Comparison of ENCODE assay signal across 21 cellular contexts in genomic region chr15:95202569-95203349, GRCh38.
DNase-seq lines count a peak whose midpoint lies in the region; ATAC-seq and TF ChIP-seq lines count a peak whose summit lies in the region.
"Had no signal": no experiment of that assay in that cellular context is flagged by ENCODE, and none has a peak within 500 bp of the region (broad histone marks: within the 10 kb centered on the region; RNA-seq: fewer than 3 reads in every experiment).

No MANE protein-coding gene starts in this region.

- no peaks in the 10 kb centered on the region for H3K4me1 ChIP-seq in right lobe of liver
- H3K4me1 ChIP-seq: suprapubic skin had no signal

- H3K9me3 ChIP-seq in right lobe of liver, result no peaks in the 10 kb centered on the region
- H3K9me3 ChIP-seq: ovary, suprapubic skin had no signal

- TF ChIP-seq POLR2A in right lobe of liver (IDR thresholded peaks at IDR 0.05), result no peak

- WGBS in right lobe of liver (ENCODE audit: insufficient coverage, low coverage, low lambda C conversion rate, missing lambda C conversion rate), result 68% methylated on average over 4 of the region's 6 CpGs

- H3K27me3 ChIP-seq in right lobe of liver, result no peaks in the 10 kb centered on the region
- H3K27me3 ChIP-seq: ovary, suprapubic skin had no signal

- no peaks in the 10 kb centered on the region for H3K36me3 ChIP-seq in right lobe of liver
- H3K36me3 ChIP-seq: ovary, suprapubic skin had no signal

- ATAC-seq in right lobe of liver (no peak), HG03521 (IDR thresholded peaks at IDR 0.05; ENCODE audit: unreplicated experiment) (no peak)
- ATAC-seq: HCT116, left cardiac atrium, natural killer cell, sciatic nerve, SK-N-SH treated with all-trans-retinoic acid at 6 μM for 48 hours had no signal

- TF ChIP-seq CTCF in HFF-Myc (IDR thresholded peaks at IDR 0.05; ENCODE audit: low read depth, low read length, missing control alignments) (no peak), fibroblast of pulmonary artery (IDR thresholded peaks at IDR 0.05; ENCODE audit: low read length, missing control alignments) (no peak), right lobe of liver (IDR thresholded peaks at IDR 0.05) (no peak)

- no peak overlapping the region for H3K4me3 ChIP-seq in HFF-Myc (replicated peaks; ENCODE audit: low read depth, low read length)
- H3K4me3 ChIP-seq in fibroblast of pulmonary artery (replicated peaks; ENCODE audit: low read depth, low read length), result no peak overlapping the region
- H3K4me3 ChIP-seq in right lobe of liver, result no peak overlapping the region
- H3K4me3 ChIP-seq: ovary, suprapubic skin had no signal

- DNase-seq in AG08396 (ENCODE audit: low spot score) (peak; percentile 3), HFF-Myc (ENCODE audit: extremely low read depth, low read depth) (peak; percentile 4), RPMI7951 (ENCODE audit: low read depth) (peak; percentile 53), fibroblast of pulmonary artery (ENCODE audit: low read depth) (peak; percentile 3), right lobe of liver (no peak), posterior vena cava (ENCODE audit: low spot score) (no peak), T-helper 1 cell (no peak)
- DNase-seq: activated CD4-positive, alpha-beta memory T cell treated with anti-CD3 and anti-CD28 coated beads, Interleukin-2, amount 10 ng/mL, durations not matched to agents 7 days and 5 days; activated CD4-positive, CD25-positive, alpha-beta regulatory T cell; left cardiac atrium; natural killer cell; NCI-H2029; NCI-H446 treated with DMSO at 0.1 percent for 48 hours; NK-92 treated with Interleukin-12 subunit alpha and Interleukin-12 subunit beta, amount 100 ng/mL, for 24 hours; ovary; T-helper 9 cell had no signal

- no peak overlapping the region for H3K27ac ChIP-seq in right lobe of liver
- H3K27ac ChIP-seq: ovary, suprapubic skin had no signal

- intact Hi-C loops in right lobe of liver (cut with DNase I), result no loop called here
- intact Hi-C loops in posterior vena cava (cut with DNase I), result no loop called here

Comparison
In these comparisons a context has a peak if more than half of its experiments do, and no peak if none do; other contexts are left out.
1. DNase-seq: peak in AG08396 (single experiment), HFF-Myc (single experiment), RPMI7951 (single experiment) and fibroblast of pulmonary artery (single experiment); none in right lobe of liver (0 of 3), posterior vena cava (single experiment) and T-helper 1 cell (0 of 5).